ENCODE assay signal across 26 cellular contexts in genomic region chr9:73775757-73776156, GRCh38.
"Had no signal": no experiment of that assay in that cellular context is flagged by ENCODE, and none has a peak within 500 bp of the region (broad histone marks: within the 10 kb centered on the region; RNA-seq: fewer than 3 reads in every experiment).

No MANE protein-coding gene starts in this region.

- H3K27me3 ChIP-seq: ascending aorta, esophagus muscularis mucosa, left lung had no signal

- H3K27me3 Mint-ChIP-seq: activated CD4-positive, alpha-beta T cell treated with anti-CD3 and anti-CD28 coated beads for 36 hours; activated CD8-positive, alpha-beta memory T cell treated with anti-CD3 and anti-CD28 coated beads, Interleukin-2, amount 10 ng/mL, durations not matched to agents 7 days and 5 days; dendritic cell treated with granulocyte-macrophage colony-stimulating factor and Interleukin-4, amounts not matched to agents 40 ng/mL and 50 ng/mL, for 4 days had no signal

- H3K27ac Mint-ChIP-seq: activated CD4-positive, alpha-beta T cell treated with anti-CD3 and anti-CD28 coated beads for 36 hours; activated CD8-positive, alpha-beta memory T cell treated with anti-CD3 and anti-CD28 coated beads, Interleukin-2, amount 10 ng/mL, durations not matched to agents 7 days and 5 days; activated CD8-positive, alpha-beta T cell treated with anti-CD3 and anti-CD28 coated beads, Interleukin-2, amount 10 ng/mL, durations not matched to agents 7 days and 5 days; activated naive CD4-positive, alpha-beta T cell treated with anti-CD3 and anti-CD28 coated beads, Interleukin-2, amount 50 U/mL, for 72 hours; activated T-cell treated with anti-CD3 and anti-CD28 coated beads, Interleukin-2, amount 50 U/mL, for 72 hours; brain; dendritic cell treated with granulocyte-macrophage colony-stimulating factor and Interleukin-4, amounts not matched to agents 40 ng/mL and 50 ng/mL, for 4 days; endodermal cell; nephron; T-helper 2 cell treated with Interferon-gamma antibody and Interleukin-4, amounts not matched to agents 5 μg/mL and 100 μg/mL, for 36 hours had no signal

- H3K36me3 ChIP-seq: ascending aorta, esophagus muscularis mucosa, left lung, lower lobe of right lung, thoracic aorta had no signal

- H3K36me3 Mint-ChIP-seq: activated CD8-positive, alpha-beta memory T cell treated with anti-CD3 and anti-CD28 coated beads, Interleukin-2, amount 10 ng/mL, durations not matched to agents 7 days and 5 days; brain had no signal

- DNase-seq: activated CD4-positive, alpha-beta T cell treated with anti-CD3 and anti-CD28 coated beads for 36 hours; activated CD4-positive, CD25-positive, alpha-beta regulatory T cell; activated CD8-positive, alpha-beta memory T cell treated with anti-CD3 and anti-CD28 coated beads, Interleukin-2, amount 10 ng/mL, durations not matched to agents 7 days and 5 days; activated CD8-positive, alpha-beta T cell treated with anti-CD3 and anti-CD28 coated beads, Interleukin-2, amount 10 ng/mL, durations not matched to agents 7 days and 5 days; activated naive CD4-positive, alpha-beta T cell; activated T-cell treated with anti-CD3 and anti-CD28 coated beads, Interleukin-2, amount 50 U/mL, for 72 hours; central memory CD4-positive, alpha-beta T cell; endodermal cell; foreskin melanocyte; left lung; lower lobe of right lung; mucosa of descending colon; posterior cingulate gyrus; right cardiac atrium; stimulated activated CD4-positive, alpha-beta T cell treated with anti-CD3 and anti-CD28 coated beads, Interleukin-2, amount 100 ng/mL, for 48 hours; stimulated activated naive CD4-positive, alpha-beta T cell treated with Interleukin-2 at 50 U/mL for 16 hours; T-helper 1 cell; trophoblast cell had no signal

- H3K4me3 ChIP-seq: ascending aorta, esophagus muscularis mucosa, left lung, lower lobe of right lung, mucosa of descending colon, thoracic aorta had no signal

- H3K4me3 Mint-ChIP-seq: activated CD4-positive, alpha-beta T cell treated with anti-CD3 and anti-CD28 coated beads for 36 hours; activated CD8-positive, alpha-beta memory T cell treated with anti-CD3 and anti-CD28 coated beads, Interleukin-2, amount 10 ng/mL, durations not matched to agents 7 days and 5 days; activated CD8-positive, alpha-beta T cell treated with anti-CD3 and anti-CD28 coated beads, Interleukin-2, amount 10 ng/mL, durations not matched to agents 7 days and 5 days; activated T-cell treated with anti-CD3 and anti-CD28 coated beads, Interleukin-2, amount 50 U/mL, for 72 hours; brain; dendritic cell treated with granulocyte-macrophage colony-stimulating factor and Interleukin-4, amounts not matched to agents 40 ng/mL and 50 ng/mL, for 4 days; endodermal cell; nephron; T-helper 2 cell treated with Interferon-gamma antibody and Interleukin-4, amounts not matched to agents 5 μg/mL and 100 μg/mL, for 36 hours had no signal

- ATAC-seq: activated CD4-positive, alpha-beta T cell treated with anti-CD3 and anti-CD28 coated beads for 36 hours; activated CD8-positive, alpha-beta memory T cell treated with anti-CD3 and anti-CD28 coated beads, Interleukin-2, amount 10 ng/mL, durations not matched to agents 7 days and 5 days; activated CD8-positive, alpha-beta T cell treated with anti-CD3 and anti-CD28 coated beads, Interleukin-2, amount 10 ng/mL, durations not matched to agents 7 days and 5 days; activated naive CD4-positive, alpha-beta T cell treated with anti-CD3 and anti-CD28 coated beads, Interleukin-2, amount 50 U/mL, for 72 hours; activated T-cell treated with anti-CD3 and anti-CD28 coated beads, Interleukin-2, amount 50 U/mL, for 72 hours; left lung; lower lobe of right lung; mucosa of descending colon; right cardiac atrium had no signal

- H3K27ac ChIP-seq: ascending aorta, esophagus muscularis mucosa, left lung, lower lobe of right lung, thoracic aorta had no signal

- H3K4me1 ChIP-seq: ascending aorta, esophagus muscularis mucosa, left lung, lower lobe of right lung had no signal

- H3K4me1 Mint-ChIP-seq: activated CD4-positive, alpha-beta T cell treated with anti-CD3 and anti-CD28 coated beads for 36 hours; activated CD8-positive, alpha-beta memory T cell treated with anti-CD3 and anti-CD28 coated beads, Interleukin-2, amount 10 ng/mL, durations not matched to agents 7 days and 5 days; brain; endodermal cell; nephron had no signal

- H3K9me3 ChIP-seq: ascending aorta, esophagus muscularis mucosa, lower lobe of right lung, mucosa of descending colon, thoracic aorta had no signal

- H3K9me3 Mint-ChIP-seq: endodermal cell; nephron; T-helper 2 cell treated with Interferon-gamma antibody and Interleukin-4, amounts not matched to agents 5 μg/mL and 100 μg/mL, for 36 hours had no signal
